1 cellular context compared by ENCODE assay signal in genomic region chr17:74305865-74306654, GRCh38.
TF ChIP-seq lines count a peak whose summit lies in the region.

No MANE protein-coding gene starts in this region.

TF ChIP-seq in HCT116, 20 proteins besides CTCF, POLR2A, EP300 and RAD21 (continued from another document):
- TF ChIP-seq, protein P1, sequence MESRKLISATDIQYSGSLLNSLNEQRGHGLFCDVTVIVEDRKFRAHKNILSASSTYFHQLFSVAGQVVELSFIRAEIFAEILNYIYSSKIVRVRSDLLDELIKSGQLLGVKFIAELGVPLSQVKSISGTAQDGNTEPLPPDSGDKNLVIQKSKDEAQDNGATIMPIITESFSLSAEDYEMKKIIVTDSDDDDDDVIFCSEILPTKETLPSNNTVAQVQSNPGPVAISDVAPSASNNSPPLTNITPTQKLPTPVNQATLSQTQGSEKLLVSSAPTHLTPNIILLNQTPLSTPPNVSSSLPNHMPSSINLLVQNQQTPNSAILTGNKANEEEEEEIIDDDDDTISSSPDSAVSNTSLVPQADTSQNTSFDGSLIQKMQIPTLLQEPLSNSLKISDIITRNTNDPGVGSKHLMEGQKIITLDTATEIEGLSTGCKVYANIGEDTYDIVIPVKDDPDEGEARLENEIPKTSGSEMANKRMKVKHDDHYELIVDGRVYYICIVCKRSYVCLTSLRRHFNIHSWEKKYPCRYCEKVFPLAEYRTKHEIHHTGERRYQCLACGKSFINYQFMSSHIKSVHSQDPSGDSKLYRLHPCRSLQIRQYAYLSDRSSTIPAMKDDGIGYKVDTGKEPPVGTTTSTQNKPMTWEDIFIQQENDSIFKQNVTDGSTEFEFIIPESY (IDR thresholded peaks at IDR 0.05; ENCODE audit: extremely low read depth, insufficient replicate concordance, low read length), result no peak
- no peak for TF ChIP-seq POLR2AphosphoS5 (IDR thresholded peaks at IDR 0.05; ENCODE audit: low read depth, low read length)
- TF ChIP-seq SIN3A (IDR thresholded peaks at IDR 0.05; ENCODE audit: low read depth), result no peak
TF ChIP-seq in HCT116: peak in this region for 0.
